In genomic region chr7:38369816-38370493, GRCh38 we compare ENCODE assay signal across 8 cellular contexts.
A peak's percentile ranks its signal among the peaks of the same experiment; 100 is the strongest.
DNase-seq lines count a peak whose midpoint lies in the region; TF ChIP-seq lines count a peak whose summit lies in the region.

No MANE protein-coding gene starts in this region.

- H3K79me2 ChIP-seq in parathyroid adenoma, result no peaks in the 10 kb centered on the region

- H3K4me1 ChIP-seq in parathyroid adenoma, result no peaks in the 10 kb centered on the region

- H3K27ac Mint-ChIP-seq in type B pancreatic cell, result no peak overlapping the region

- no peaks in the 10 kb centered on the region for H3K9me3 ChIP-seq in parathyroid adenoma (ENCODE audit: control insufficient read depth, low read length)

- H3K4me2 ChIP-seq in parathyroid adenoma (ENCODE audit: low read length), result peak overlapping the region; percentile 60

- H3K36me3 ChIP-seq in parathyroid adenoma (ENCODE audit: control insufficient read depth, insufficient read depth, low read length), result no peaks in the 10 kb centered on the region

- H3K27me3 ChIP-seq in parathyroid adenoma (ENCODE audit: control insufficient read depth, insufficient read depth, low read length), result no peaks in the 10 kb centered on the region

- no peaks in the 10 kb centered on the region for H3K36me3 Mint-ChIP-seq in type B pancreatic cell

- peak overlapping the region; percentile 46 for H3K27ac ChIP-seq in parathyroid adenoma

- DNase-seq in ELF-1 (ENCODE audit: low read depth, low spot score) (peak; percentile 88), GOT3 (lab: John Stamatoyannopoulos, UW) (peak; percentile 77), LHCN-M2 (ENCODE audit: low read depth) (peak; percentile 84), SIG-M5 (lab: John Stamatoyannopoulos, UW) (peak; percentile 93), globus pallidus (ENCODE audit: low spot score) (peak; percentile 85), type B pancreatic cell (ENCODE audit: extremely low spot score, unreplicated experiment) (peak; percentile 86)
- DNase-seq in activated gamma-delta T cell treated with anti-CD3 and anti-CD28 coated beads, Interleukin-2, amount 50 U/mL, for 16 hours (ENCODE audit: low read depth), result peak; percentile 76

- no peaks in the 10 kb centered on the region for H3K4me1 Mint-ChIP-seq in type B pancreatic cell (ENCODE audit: unreplicated experiment)

- H3K9me3 Mint-ChIP-seq in type B pancreatic cell, result no peaks in the 10 kb centered on the region

- H3K4me3 Mint-ChIP-seq in type B pancreatic cell, result no peak overlapping the region

- no peaks in the 10 kb centered on the region for H3K27me3 Mint-ChIP-seq in type B pancreatic cell

- peak overlapping the region; percentile 31 for H3K4me3 ChIP-seq in parathyroid adenoma (ENCODE audit: low read depth, low read length)

- H3K9ac ChIP-seq in parathyroid adenoma, result no peak overlapping the region

- TF ChIP-seq CTCF in parathyroid adenoma (IDR thresholded peaks at IDR 0.05) (peak; percentile 82), type B pancreatic cell (conservative IDR thresholded peaks at IDR 0.05) (peak; percentile 92)

- peak overlapping the region; percentile 72 for H2AFZ ChIP-seq in parathyroid adenoma

Comparison
In these comparisons a context has a peak if more than half of its experiments do, and no peak if none do; other contexts are left out.
1. Peak in every context shown above with its lines: DNase-seq, H3K4me3 ChIP-seq and H3K27ac ChIP-seq.